ENCODE assay signal across 27 cellular contexts in the genomic region with DNA sequence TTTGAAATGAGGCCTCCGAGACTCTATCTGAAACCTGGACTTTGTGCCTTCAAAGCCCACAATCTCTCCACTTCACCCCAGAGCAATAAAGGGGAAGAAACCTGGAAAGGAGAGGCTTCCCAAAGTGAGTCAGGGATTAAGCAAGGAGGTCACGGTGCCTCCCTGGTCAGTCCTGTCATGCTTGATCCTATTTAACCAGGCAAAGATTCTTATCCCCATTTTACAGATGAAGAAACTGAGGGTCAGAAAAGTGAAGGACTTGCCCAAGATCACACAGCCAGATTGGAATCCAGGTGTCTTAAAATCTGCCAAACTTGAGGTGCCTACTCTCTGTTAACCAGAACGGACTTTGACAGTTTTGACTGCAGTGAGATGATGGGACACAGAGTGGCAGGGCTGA. TPM values are rescaled to one million over a fixed set of nuclear protein-coding genes. Genes with fewer than 3 reads are reported as not detected.
DNase-seq lines count a peak whose midpoint lies in the region; ATAC-seq, FAIRE-seq and TF ChIP-seq lines count a peak whose summit lies in the region.
"Had no signal": no experiment of that assay in that cellular context is flagged by ENCODE, and none has a peak within 500 bp of the region (broad histone marks: within the 10 kb centered on the region; RNA-seq: fewer than 3 reads in every experiment).

No MANE protein-coding gene starts in this region.

- intact Hi-C loops in K562 (cut with micrococcal nuclease) = no loop called here

- H3K4me3 ChIP-seq in K562 (no peak overlapping the region), hepatocyte (no peak overlapping the region), small intestine (ENCODE audit: low read depth in 1 of 2, low read length in 2 of 2) (no peak overlapping the region)
- H3K4me3 ChIP-seq: A549; BLaER1 treated with 17β-estradiol and CSF1 and Interleukin-3, amounts not matched to agents 10 nM and 100 nM; GM23248 had no signal

- H3K27ac Mint-ChIP-seq in activated naive CD8-positive, alpha-beta T cell = peak overlapping the region; percentile 28
- H3K27ac Mint-ChIP-seq in activated naive CD8-positive, alpha-beta T cell treated with anti-CD3 and anti-CD28 coated beads for 36 hours = no peak overlapping the region
- H3K27ac Mint-ChIP-seq: CD14-positive monocyte; CD4-positive, alpha-beta T cell had no signal

- no peaks in the 10 kb centered on the region for H3K9me3 ChIP-seq in K562 (replicated peaks; ENCODE audit: control insufficient read depth, insufficient read depth, low read depth, low read length)
- no peaks in the 10 kb centered on the region for H3K9me3 ChIP-seq in hepatocyte (ENCODE audit: low read depth)
- no peaks in the 10 kb centered on the region for H3K9me3 ChIP-seq in small intestine (ENCODE audit: control insufficient read depth, low read depth)
- H3K9me3 ChIP-seq: A549; BE2C; BLaER1 treated with 17β-estradiol and CSF1 and Interleukin-3, amounts not matched to agents 10 nM and 100 nM had no signal

- no peak for TF ChIP-seq RAD21 in K562 (CRISPR knock-in tag; conservative IDR thresholded peaks at IDR 0.05 in 1 of 2, IDR thresholded peaks at IDR 0.05 in 1 of 2)

- WGBS in K562 (ENCODE audit: insufficient coverage, low coverage, missing lambda C conversion rate) = 63% methylated on average over 3 of the region's 3 CpGs
- WGBS in hepatocyte (ENCODE audit: low lambda C conversion rate, missing lambda C conversion rate) = 85% methylated on average over 3 of the region's 3 CpGs
- 36 to 81% (median 50%) methylated on average over 3 of the region's 3 CpGs for WGBS in small intestine, 3 donors

- no TSS peak for BruUV-seq in K562 (replicated peaks; lab: Mats Ljungman, UMichigan)

- H3K9me3 Mint-ChIP-seq in activated naive CD8-positive, alpha-beta T cell (ENCODE audit: low read depth) = no peaks in the 10 kb centered on the region
- H3K9me3 Mint-ChIP-seq in activated naive CD8-positive, alpha-beta T cell treated with anti-CD3 and anti-CD28 coated beads for 36 hours = no peaks in the 10 kb centered on the region
- H3K9me3 Mint-ChIP-seq: CD4-positive, alpha-beta T cell; CD8-positive, alpha-beta memory T cell had no signal

- H3K79me2 ChIP-seq in K562 (ENCODE audit: control insufficient read depth, insufficient read depth, low read length) = no peaks in the 10 kb centered on the region
- no peaks in the 10 kb centered on the region for H3K79me2 ChIP-seq in hepatocyte

- CTCF ChIA-PET in K562 (lab: Yijun Ruan, JAX; ENCODE audit: low intra/inter-chr PET ratio) = no interaction called here

- POLR2A ChIA-PET in K562 (lab: Yijun Ruan, JAX) = interaction anchor here (0.6 to 0.8 kb wide), 3 partner anchors 115 to 1327 kb away, joined by 3 to 4 read pairs (median 3); no protein-coding TSS in a partner anchor

- FAIRE-seq in K562 (lab: Jason Lieb, UNC) (no peak), small intestine (lab: Jason Lieb, UNC) (no peak)
- FAIRE-seq: A549, D721Med, GM12891, GM18507, H1 had no signal

- H3K4me1 ChIP-seq in K562 (replicated peaks in 1 of 2; ENCODE audit: control insufficient read depth in 2 of 2, insufficient read depth in 2 of 2, low read length in 2 of 2) = peaks cover 4 to 8% of the 10 kb centered on the region in 2 experiments; a peak in 3 of 5 replicates
- peaks cover 7% of the 10 kb centered on the region for H3K4me1 ChIP-seq in hepatocyte (ENCODE audit: insufficient read depth)
- peaks cover 0 to 2% of the 10 kb centered on the region in 2 donors for H3K4me1 ChIP-seq in small intestine (ENCODE audit: control insufficient read depth in 2 of 2, insufficient read depth in 1 of 2, low read depth in 1 of 2, low read length in 1 of 2)
- H3K4me1 ChIP-seq: A549, BE2C had no signal

- H3K9me1 ChIP-seq in K562 (ENCODE audit: control insufficient read depth, insufficient read depth, low read length) = no peaks in the 10 kb centered on the region

- ATAC-seq in K562 = no peak
- ATAC-seq: A549 had no signal

- peaks cover 2% of the 10 kb centered on the region for H3K27me3 Mint-ChIP-seq in activated naive CD8-positive, alpha-beta T cell
- H3K27me3 Mint-ChIP-seq in activated naive CD8-positive, alpha-beta T cell treated with anti-CD3 and anti-CD28 coated beads for 36 hours = peaks cover 9% of the 10 kb centered on the region

- H3K36me3 Mint-ChIP-seq in activated naive CD8-positive, alpha-beta T cell = no peaks in the 10 kb centered on the region
- no peaks in the 10 kb centered on the region for H3K36me3 Mint-ChIP-seq in activated naive CD8-positive, alpha-beta T cell treated with anti-CD3 and anti-CD28 coated beads for 36 hours
- H3K36me3 Mint-ChIP-seq: CD14-positive monocyte had no signal

- no peak for DNase-seq in activated naive CD8-positive, alpha-beta T cell treated with anti-CD3 and anti-CD28 coated beads for 36 hours
- no peak for DNase-seq in K562 (ENCODE audit: extremely low read depth in 1 of 4, low spot score in 3 of 4)
- no peak for DNase-seq in hepatocyte (ENCODE audit: low spot score)
- DNase-seq in small intestine = peak; percentile 49
- no peak for DNase-seq in NCI-H2029 treated with DMSO at 0.1 percent for 48 hours (lab: John Stamatoyannopoulos, UW)
- DNase-seq in NCI-H82 treated with DMSO at 0.1 percent for 48 hours (lab: John Stamatoyannopoulos, UW; ENCODE audit: unreplicated experiment) = no peak
- DNase-seq: 8988T; ACHN; AML-193; BE2C; CD4-positive, alpha-beta T cell; CD8-positive, alpha-beta memory T cell; DMS 273 treated with DMSO at 0.1 percent for 48 hours; DMS79; GF-D8; GM23248; H7; HCEC 1CT had no signal

- in situ Hi-C loops in K562 (cut with MboI) = no loop called here

- no peak overlapping the region for H3K4me3 Mint-ChIP-seq in activated naive CD8-positive, alpha-beta T cell
- H3K4me3 Mint-ChIP-seq in activated naive CD8-positive, alpha-beta T cell treated with anti-CD3 and anti-CD28 coated beads for 36 hours = no peak overlapping the region
- H3K4me3 Mint-ChIP-seq: CD14-positive monocyte; CD4-positive, alpha-beta T cell; CD8-positive, alpha-beta memory T cell had no signal

- TF ChIP-seq CTCF in K562 (IDR thresholded peaks at IDR 0.05 in 2 of 3, conservative IDR thresholded peaks at IDR 0.05 in 1 of 3; ENCODE audit: insufficient read depth in 2 of 3, low read depth in 1 of 3, low read length in 3 of 3) = no peak
- no peak for TF ChIP-seq CTCF in hepatocyte (IDR thresholded peaks at IDR 0.05; ENCODE audit: poor library complexity)

- H3K9ac ChIP-seq in K562 (ENCODE audit: insufficient read depth in 1 of 2, low read depth in 2 of 2, low read length in 2 of 2) = no peak overlapping the region
- H3K9ac ChIP-seq: BLaER1 treated with 17β-estradiol and CSF1 and Interleukin-3, amounts not matched to agents 10 nM and 100 nM; GM23248 had no signal

- H3K27ac ChIP-seq in K562 (ENCODE audit: extremely low read depth, low read depth, low read length) (no peak overlapping the region), hepatocyte (peak overlapping the region; percentile 37), small intestine (ENCODE audit: low read depth in 1 of 2, low read length in 1 of 2) (no peak overlapping the region)
- H3K27ac ChIP-seq: A549; BLaER1 treated with 17β-estradiol and CSF1 and Interleukin-3, amounts not matched to agents 10 nM and 100 nM; GM23248 had no signal

- H3K27me3 ChIP-seq in K562 (ENCODE audit: control insufficient read depth in 2 of 2, insufficient read depth in 2 of 2, low read length in 2 of 2) (no peaks in the 10 kb centered on the region), hepatocyte (no peaks in the 10 kb centered on the region), small intestine (ENCODE audit: control insufficient read depth in 2 of 2, insufficient read depth in 2 of 2, low read length in 2 of 2) (no peaks in the 10 kb centered on the region)
- H3K27me3 ChIP-seq: BE2C; BLaER1 treated with 17β-estradiol and CSF1 and Interleukin-3, amounts not matched to agents 10 nM and 100 nM had no signal

- TF ChIP-seq POLR2A in K562 (conservative IDR thresholded peaks at IDR 0.05) = no peak

- TF ChIP-seq EP300 in K562 (IDR thresholded peaks at IDR 0.05; ENCODE audit: low read length) = no peak

- H3K36me3 ChIP-seq in K562 (ENCODE audit: control insufficient read depth, insufficient read depth, low read length) = no peaks in the 10 kb centered on the region
- no peaks in the 10 kb centered on the region for H3K36me3 ChIP-seq in hepatocyte (replicated peaks; ENCODE audit: insufficient read depth, low read depth)
- H3K36me3 ChIP-seq in small intestine (ENCODE audit: control insufficient read depth in 2 of 2, insufficient read depth in 2 of 2, low read length in 2 of 2) = no peaks in the 10 kb centered on the region
- H3K36me3 ChIP-seq: BE2C; BLaER1 treated with 17β-estradiol and CSF1 and Interleukin-3, amounts not matched to agents 10 nM and 100 nM had no signal

- no peak overlapping the region for H3K4me2 ChIP-seq in K562 (ENCODE audit: insufficient read depth, low read length)
- no peak overlapping the region for H3K4me2 ChIP-seq in hepatocyte
- H3K4me2 ChIP-seq: A549 had no signal

- no peaks in the 10 kb centered on the region for H3K9me2 ChIP-seq in hepatocyte (replicated peaks; ENCODE audit: insufficient read depth)

- H2AFZ ChIP-seq in K562 (ENCODE audit: low read depth, low read length) (no peak overlapping the region), hepatocyte (no peak overlapping the region)
- H2AFZ ChIP-seq: GM23248 had no signal

- H3K4me1 Mint-ChIP-seq in activated naive CD8-positive, alpha-beta T cell (ENCODE audit: low read depth) = peaks cover 11% of the 10 kb centered on the region
- peaks cover 36% of the 10 kb centered on the region for H3K4me1 Mint-ChIP-seq in activated naive CD8-positive, alpha-beta T cell treated with anti-CD3 and anti-CD28 coated beads for 36 hours

- H4K20me1 ChIP-seq in K562 (replicated peaks; ENCODE audit: control insufficient read depth, insufficient read depth, low read length) (no peaks in the 10 kb centered on the region), hepatocyte (ENCODE audit: insufficient read depth, poor library complexity, severe bottlenecking) (no peaks in the 10 kb centered on the region)
- H4K20me1 ChIP-seq: BLaER1 treated with 17β-estradiol and CSF1 and Interleukin-3, amounts not matched to agents 10 nM and 100 nM had no signal

RNA-seq across cellular contexts. Expression of gene TMEM272, which starts 4.8 kb away (rescaled TPM):
- total RNA-seq in activated naive CD8-positive, alpha-beta T cell treated with anti-CD3 and anti-CD28 coated beads for 36 hours = 1 to 10 TPM; 1.5 to 1.6 TPM
- 0.30 and 0.48 TPM in 2 replicates for total RNA-seq in K562 (2011; cell fraction: chromatin; rRNA removed; ENCODE audit: low replicate concordance)
- total RNA-seq in K562 (2011; cell fraction: nucleolus; rRNA removed) = 0.13 and 0.17 TPM in 2 replicates
- 0.44 and 0.53 TPM in 2 replicates for total RNA-seq in K562 (2011; cell fraction: nucleoplasm; rRNA removed)
- 0.04 TPM in 1 of 2 replicates, not detected in the other for total RNA-seq in K562 (2014; rRNA removed)
- 0.04 and 0.06 TPM in 2 replicates for total RNA-seq in K562 (2014; rRNA removed; fragmentation: Illumina TruSeq; extraction: Trizol)
- 0.11 and 0.15 TPM in 2 replicates for total RNA-seq in K562 (2015; rRNA removed; fragmentation: Illumina TruSeq; extraction: Trizol)
- total RNA-seq in K562 (2021) = 0.09 and 0.16 TPM in 2 replicates
- polyA plus RNA-seq in K562 (2011; rRNA removed) = 0.04 and 0.07 TPM in 2 replicates
- polyA plus RNA-seq in K562 (2011; cell fraction: cytosol; rRNA removed) = 0.01 and 0.06 TPM in 2 replicates
- polyA plus RNA-seq in K562 (2011; cell fraction: nucleus; rRNA removed) = 0.40 and 0.91 TPM in 2 replicates
- polyA plus RNA-seq in K562 (2012) = 0.09 and 0.11 TPM in 2 replicates
- polyA plus RNA-seq in K562 (2014; fragmentation: Illumina TruSeq; extraction: Trizol) = 0.06 and 0.15 TPM in 2 replicates
- under 1 TPM in 1 of 2 experiments, not detected in 1; 0.07 TPM for polyA plus RNA-seq in K562 (2014; fragmentation: Nextera tagmentation; extraction: Ambion mirVana)
- polyA plus RNA-seq in K562 (2014; rRNA removed) = 0.05 and 0.09 TPM in 2 replicates
- polyA minus RNA-seq in K562 (2011; rRNA and poly(A)+ RNA removed) = 0.07 and 0.21 TPM in 2 replicates
- polyA minus RNA-seq in K562 (2011; cell fraction: cytosol; rRNA and poly(A)+ RNA removed) = not detected in 2 replicates
- 0.13 and 0.33 TPM in 2 replicates for polyA minus RNA-seq in K562 (2011; cell fraction: nucleus; rRNA and poly(A)+ RNA removed)
- 0.16 and 0.20 TPM in 2 replicates for total RNA-seq in hepatocyte
- polyA plus RNA-seq in hepatocyte = 0.19 and 0.23 TPM in 2 replicates
- polyA plus RNA-seq in small intestine = under 1 TPM in 2 of 3 donors, not detected in 1; 0.04 to 0.54 TPM
- total RNA-seq: GM23248, H1, H7 had no signal
- polyA plus RNA-seq: A549, CD14-positive monocyte, GM23248 had no signal

RNA-seq across cellular contexts. Expression of gene CCDC70, which starts 21.6 kb away (rescaled TPM):
- under 1 TPM; 0.19 to 0.56 TPM for total RNA-seq in activated naive CD8-positive, alpha-beta T cell treated with anti-CD3 and anti-CD28 coated beads for 36 hours
- not detected in 2 replicates for total RNA-seq in K562 (2011; cell fraction: chromatin; rRNA removed; ENCODE audit: low replicate concordance)
- not detected in 2 replicates for total RNA-seq in K562 (2011; cell fraction: nucleolus; rRNA removed)
- not detected in 2 replicates for total RNA-seq in K562 (2011; cell fraction: nucleoplasm; rRNA removed)
- not detected in 2 replicates for total RNA-seq in K562 (2014; rRNA removed)
- total RNA-seq in K562 (2014; rRNA removed; fragmentation: Illumina TruSeq; extraction: Trizol) = not detected in 2 replicates
- 0.19 TPM in 1 of 2 replicates, not detected in the other for total RNA-seq in K562 (2015; rRNA removed; fragmentation: Illumina TruSeq; extraction: Trizol)
- total RNA-seq in K562 (2021) = not detected in 2 replicates
- polyA plus RNA-seq in K562 (2011; rRNA removed) = not detected in 2 replicates
- not detected in 2 replicates for polyA plus RNA-seq in K562 (2011; cell fraction: cytosol; rRNA removed)
- not detected in 2 replicates for polyA plus RNA-seq in K562 (2011; cell fraction: nucleus; rRNA removed)
- 0.17 and 0.25 TPM in 2 replicates for polyA plus RNA-seq in K562 (2012)
- polyA plus RNA-seq in K562 (2014; fragmentation: Illumina TruSeq; extraction: Trizol) = not detected in 2 replicates
- not detected for polyA plus RNA-seq in K562 (2014; fragmentation: Nextera tagmentation; extraction: Ambion mirVana)
- polyA plus RNA-seq in K562 (2014; rRNA removed) = not detected in 2 replicates
- polyA minus RNA-seq in K562 (2011; rRNA and poly(A)+ RNA removed) = not detected in 2 replicates
- not detected in 2 replicates for polyA minus RNA-seq in K562 (2011; cell fraction: cytosol; rRNA and poly(A)+ RNA removed)
- not detected in 2 replicates for polyA minus RNA-seq in K562 (2011; cell fraction: nucleus; rRNA and poly(A)+ RNA removed)
- not detected in 2 replicates for total RNA-seq in hepatocyte
- polyA plus RNA-seq in hepatocyte = 0.40 TPM in 1 of 2 replicates, not detected in the other
- not detected for polyA plus RNA-seq in small intestine
- total RNA-seq: CD4-positive, alpha-beta T cell; CD8-positive, alpha-beta memory T cell; G401; GM23248; H1; H7 had no signal
- polyA plus RNA-seq: A549; CD14-positive monocyte; CD8-positive, alpha-beta memory T cell; GM23248; H1 had no signal

RNA-seq across cellular contexts. Expression of gene DHRS12, which starts 36.2 kb away (rescaled TPM):
- total RNA-seq in activated naive CD8-positive, alpha-beta T cell treated with anti-CD3 and anti-CD28 coated beads for 36 hours = 1 to 10 TPM; 9.7 to 9.9 TPM
- 1.9 and 3.0 TPM in 2 replicates for total RNA-seq in K562 (2011; cell fraction: chromatin; rRNA removed; ENCODE audit: low replicate concordance)
- 1.0 and 1.2 TPM in 2 replicates for total RNA-seq in K562 (2011; cell fraction: nucleolus; rRNA removed)
- total RNA-seq in K562 (2011; cell fraction: nucleoplasm; rRNA removed) = 2.5 TPM in 2 replicates
- total RNA-seq in K562 (2014; rRNA removed) (0.94 and 1.8 TPM in 2 replicates), K562 (2014; rRNA removed; fragmentation: Illumina TruSeq; extraction: Trizol) (0.77 and 1.5 TPM in 2 replicates), K562 (2015; rRNA removed; fragmentation: Illumina TruSeq; extraction: Trizol) (0.76 and 1.5 TPM in 2 replicates), K562 (2021) (1.1 and 1.2 TPM in 2 replicates), hepatocyte (4.6 and 9.8 TPM in 2 replicates)
- polyA plus RNA-seq in K562 (2011; rRNA removed) (2.4 and 2.7 TPM in 2 replicates), K562 (2014; fragmentation: Illumina TruSeq; extraction: Trizol) (0.93 and 0.98 TPM in 2 replicates), K562 (2014; fragmentation: Nextera tagmentation; extraction: Ambion mirVana) (under 1 TPM; 0.62 to 0.69 TPM), K562 (2014; rRNA removed) (0.82 and 1.1 TPM in 2 replicates), hepatocyte (13.5 and 19.3 TPM in 2 replicates), small intestine (10 to 100 TPM in 2 of 3 donors, 1 to 10 TPM in 1; 9.3 to 26.4 (median 14.6) TPM)
- 1.2 and 1.4 TPM in 2 replicates for polyA plus RNA-seq in K562 (2011; cell fraction: cytosol; rRNA removed)
- polyA plus RNA-seq in K562 (2011; cell fraction: nucleus; rRNA removed) = 3.3 and 4.5 TPM in 2 replicates
- polyA plus RNA-seq in K562 (2012) = 2.3 and 2.4 TPM in 2 replicates
- 0.88 and 1.7 TPM in 2 replicates for polyA minus RNA-seq in K562 (2011; rRNA and poly(A)+ RNA removed)
- not detected in 2 replicates for polyA minus RNA-seq in K562 (2011; cell fraction: cytosol; rRNA and poly(A)+ RNA removed)
- 1.5 and 2.3 TPM in 2 replicates for polyA minus RNA-seq in K562 (2011; cell fraction: nucleus; rRNA and poly(A)+ RNA removed)
